In genomic region chr17:50034504-50035364, GRCh38 we compare ENCODE assay signal across 1 cellular context.
TF ChIP-seq lines count a peak whose summit lies in the region.

No MANE protein-coding gene starts in this region.

TF ChIP-seq in HCT116, 20 proteins besides CTCF, POLR2A, EP300 and RAD21:
- TF ChIP-seq MAX (IDR thresholded peaks at IDR 0.05) (no peak), JUND (IDR thresholded peaks at IDR 0.05) (no peak), SIN3A (IDR thresholded peaks at IDR 0.05; ENCODE audit: low read depth) (no peak), ATF3 (IDR thresholded peaks at IDR 0.05) (no peak), SP1 (IDR thresholded peaks at IDR 0.05; ENCODE audit: low read depth) (no peak), CBX3 (IDR thresholded peaks at IDR 0.05; ENCODE audit: low read depth) (no peak), ZNF274 (IDR thresholded peaks at IDR 0.05; ENCODE audit: low read depth, low read length) (no peak), ELF1 (IDR thresholded peaks at IDR 0.05; ENCODE audit: borderline replicate concordance, low read depth) (no peak), POLR2AphosphoS5 (IDR thresholded peaks at IDR 0.05; ENCODE audit: low read depth, low read length) (no peak), EZH2 (IDR thresholded peaks at IDR 0.05) (no peak), EGR1 (IDR thresholded peaks at IDR 0.05; ENCODE audit: low read depth) (no peak)
- TF ChIP-seq, protein P1, sequence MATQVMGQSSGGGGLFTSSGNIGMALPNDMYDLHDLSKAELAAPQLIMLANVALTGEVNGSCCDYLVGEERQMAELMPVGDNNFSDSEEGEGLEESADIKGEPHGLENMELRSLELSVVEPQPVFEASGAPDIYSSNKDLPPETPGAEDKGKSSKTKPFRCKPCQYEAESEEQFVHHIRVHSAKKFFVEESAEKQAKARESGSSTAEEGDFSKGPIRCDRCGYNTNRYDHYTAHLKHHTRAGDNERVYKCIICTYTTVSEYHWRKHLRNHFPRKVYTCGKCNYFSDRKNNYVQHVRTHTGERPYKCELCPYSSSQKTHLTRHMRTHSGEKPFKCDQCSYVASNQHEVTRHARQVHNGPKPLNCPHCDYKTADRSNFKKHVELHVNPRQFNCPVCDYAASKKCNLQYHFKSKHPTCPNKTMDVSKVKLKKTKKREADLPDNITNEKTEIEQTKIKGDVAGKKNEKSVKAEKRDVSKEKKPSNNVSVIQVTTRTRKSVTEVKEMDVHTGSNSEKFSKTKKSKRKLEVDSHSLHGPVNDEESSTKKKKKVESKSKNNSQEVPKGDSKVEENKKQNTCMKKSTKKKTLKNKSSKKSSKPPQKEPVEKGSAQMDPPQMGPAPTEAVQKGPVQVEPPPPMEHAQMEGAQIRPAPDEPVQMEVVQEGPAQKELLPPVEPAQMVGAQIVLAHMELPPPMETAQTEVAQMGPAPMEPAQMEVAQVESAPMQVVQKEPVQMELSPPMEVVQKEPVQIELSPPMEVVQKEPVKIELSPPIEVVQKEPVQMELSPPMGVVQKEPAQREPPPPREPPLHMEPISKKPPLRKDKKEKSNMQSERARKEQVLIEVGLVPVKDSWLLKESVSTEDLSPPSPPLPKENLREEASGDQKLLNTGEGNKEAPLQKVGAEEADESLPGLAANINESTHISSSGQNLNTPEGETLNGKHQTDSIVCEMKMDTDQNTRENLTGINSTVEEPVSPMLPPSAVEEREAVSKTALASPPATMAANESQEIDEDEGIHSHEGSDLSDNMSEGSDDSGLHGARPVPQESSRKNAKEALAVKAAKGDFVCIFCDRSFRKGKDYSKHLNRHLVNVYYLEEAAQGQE (IDR thresholded peaks at IDR 0.05; ENCODE audit: low read depth) = no peak
